ENCODE assay signal across 8 cellular contexts in the genomic region with DNA sequence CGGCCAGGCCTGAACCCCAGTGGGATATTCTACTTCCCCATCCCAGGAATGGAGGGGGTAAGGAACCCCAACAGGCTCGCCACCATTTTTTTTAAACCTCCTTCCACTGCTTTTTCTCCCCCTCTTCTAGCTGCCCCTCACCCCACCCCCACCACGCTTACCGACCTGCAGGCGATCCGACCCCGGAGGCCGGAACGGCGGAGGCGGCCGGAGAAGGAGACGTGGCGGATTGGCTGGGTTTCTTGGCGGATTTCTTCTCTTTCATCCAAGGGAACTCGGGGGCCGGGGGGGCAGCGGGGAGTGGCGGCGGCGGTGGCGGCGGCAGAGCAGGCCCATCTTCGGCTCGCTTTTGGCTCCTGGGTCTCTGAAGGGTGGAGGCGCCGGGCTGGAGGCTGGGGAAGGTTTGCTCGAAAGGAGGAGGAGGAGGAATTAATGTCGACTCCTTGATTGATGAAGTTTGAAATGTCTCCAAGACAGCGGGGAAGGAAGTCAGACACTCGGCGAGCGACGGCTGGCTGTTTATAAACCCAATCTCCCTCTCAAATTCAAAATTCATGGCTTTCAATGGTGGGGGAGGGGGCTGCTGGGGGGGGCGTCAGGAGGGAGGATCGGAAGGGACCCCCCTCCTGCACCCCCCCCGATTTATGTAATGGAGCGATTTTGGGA. TPM values are rescaled to one million over a fixed set of nuclear protein-coding genes. Genes with fewer than 3 reads are reported as not detected.
DNase-seq lines count a peak whose midpoint lies in the region; ATAC-seq and TF ChIP-seq lines count a peak whose summit lies in the region.

No MANE protein-coding gene starts in this region.

- CTCF ChIA-PET in activated CD4-positive, alpha-beta memory T cell treated with anti-CD3 and anti-CD28 coated beads, Interleukin-2, amount 10 ng/mL, durations not matched to agents 7 days and 5 days (lab: Charles Lee), result interaction anchor here (1.1 to 1.7 kb wide), 2 partner anchors 49 to 52 kb away, joined by 3 to 5 read pairs; no protein-coding TSS in a partner anchor

- under 1% methylated on average over 21 of the region's 38 CpGs for WGBS in esophagus muscularis mucosa

- no peaks in the 10 kb centered on the region for H3K9me3 Mint-ChIP-seq in activated CD4-positive, alpha-beta memory T cell treated with anti-CD3 and anti-CD28 coated beads, Interleukin-2, amount 10 ng/mL, durations not matched to agents 7 days and 5 days

- H3K36me3 ChIP-seq in esophagus muscularis mucosa, result no peaks in the 10 kb centered on the region
- H3K36me3 ChIP-seq in neural cell (ENCODE audit: insufficient read depth, low read length), result no peaks in the 10 kb centered on the region
- no peaks in the 10 kb centered on the region; the same call in 1 of the 2 replicates for H3K36me3 ChIP-seq in WERI-Rb-1

- POLR2A ChIA-PET in activated CD4-positive, alpha-beta memory T cell treated with anti-CD3 and anti-CD28 coated beads, Interleukin-2, amount 10 ng/mL, durations not matched to agents 7 days and 5 days (lab: Charles Lee), result interaction anchor here (0.7 to 2.4 kb wide), 6 partner anchors 11 to 896 kb away, joined by 3 to 15 read pairs (median 3); partner anchors contain the start of gene HOXB4

- ATAC-seq in HG02870 (IDR thresholded peaks at IDR 0.05; ENCODE audit: unreplicated experiment) (no peak), GM18511 (IDR thresholded peaks at IDR 0.05; ENCODE audit: unreplicated experiment) (no peak)

- H3K4me1 ChIP-seq in esophagus muscularis mucosa, result peaks cover 42 to 65% (median 63%) of the 10 kb centered on the region in 4 donors

- intact Hi-C loops in esophagus muscularis mucosa (cut with DNase I), result no loop called here

- H3K36me3 Mint-ChIP-seq in activated CD4-positive, alpha-beta memory T cell treated with anti-CD3 and anti-CD28 coated beads, Interleukin-2, amount 10 ng/mL, durations not matched to agents 7 days and 5 days (ENCODE audit: low read depth), result peaks cover 21% of the 10 kb centered on the region

- H3K9me2 ChIP-seq in neural cell (ENCODE audit: insufficient read depth, low read length), result no peaks in the 10 kb centered on the region

- TF ChIP-seq POLR2A in esophagus muscularis mucosa (IDR thresholded peaks at IDR 0.05; ENCODE audit: low read depth), result no peak

- peak overlapping the region; percentile 79 to 89 (median 80) for H3K4me3 ChIP-seq in esophagus muscularis mucosa
- H3K4me3 ChIP-seq in neural cell (ENCODE audit: low read length), result no peak overlapping the region
- no peak overlapping the region for H3K4me3 ChIP-seq in WERI-Rb-1 (ENCODE audit: low read depth, low read length)

- no peak overlapping the region for H2AFZ ChIP-seq in neural cell (ENCODE audit: low read depth, low read length)

- H3F3A ChIP-seq in neural cell (ENCODE audit: insufficient read depth, low read length, poor library complexity, severe bottlenecking), result no peaks in the 10 kb centered on the region

- peak; percentile 61 for DNase-seq in stimulated activated CD4-positive, alpha-beta T cell treated with anti-CD3 and anti-CD28 coated beads, Interleukin-15, amount 100 ng/mL, for 24 hours
- DNase-seq in stimulated activated CD4-positive, alpha-beta T cell treated with anti-CD3 and anti-CD28 coated beads, Interleukin-12 subunit alpha, Interleukin-12 subunit beta, amount 100 ng/mL, for 4 hours, result no peak
- DNase-seq in activated CD4-positive, alpha-beta memory T cell treated with anti-CD3 and anti-CD28 coated beads, Interleukin-2, amount 10 ng/mL, durations not matched to agents 7 days and 5 days, result peak; percentile 42
- DNase-seq in esophagus muscularis mucosa (ENCODE audit: extremely low spot score) (peak; percentile 98), WERI-Rb-1 (no peak)

- H3K27ac ChIP-seq in esophagus muscularis mucosa (replicated peaks in 1 of 4), result peak overlapping the region; percentile 91 to 97 (median 96)
- H3K27ac ChIP-seq in neural cell (ENCODE audit: low read length), result no peak overlapping the region
- no peak overlapping the region for H3K27ac ChIP-seq in WERI-Rb-1

- no peak overlapping the region for H3K9ac ChIP-seq in neural cell (ENCODE audit: low read length)

- no peak for TF ChIP-seq RAD21 in neural cell (conservative IDR thresholded peaks at IDR 0.05)

- peak overlapping the region; percentile 89 for H3K27ac Mint-ChIP-seq in activated CD4-positive, alpha-beta memory T cell treated with anti-CD3 and anti-CD28 coated beads, Interleukin-2, amount 10 ng/mL, durations not matched to agents 7 days and 5 days

- peaks cover 60% of the 10 kb centered on the region for H3K4me1 Mint-ChIP-seq in activated CD4-positive, alpha-beta memory T cell treated with anti-CD3 and anti-CD28 coated beads, Interleukin-2, amount 10 ng/mL, durations not matched to agents 7 days and 5 days

- H3K27me3 Mint-ChIP-seq in activated CD4-positive, alpha-beta memory T cell treated with anti-CD3 and anti-CD28 coated beads, Interleukin-2, amount 10 ng/mL, durations not matched to agents 7 days and 5 days, result peaks cover 31% of the 10 kb centered on the region

- no peaks in the 10 kb centered on the region for H3K9me3 ChIP-seq in esophagus muscularis mucosa
- no peaks in the 10 kb centered on the region for H3K9me3 ChIP-seq in neural cell (ENCODE audit: low read length)
- peaks cover 8% of the 10 kb centered on the region for H3K9me3 ChIP-seq in WERI-Rb-1 (ENCODE audit: severe bottlenecking)

- TF ChIP-seq EP300 in esophagus muscularis mucosa (IDR thresholded peaks at IDR 0.05), result no peak
- TF ChIP-seq EP300 in neural cell (conservative IDR thresholded peaks at IDR 0.05; ENCODE audit: poor library complexity, severe bottlenecking), result no peak

- no peaks in the 10 kb centered on the region for H4K20me1 ChIP-seq in neural cell (ENCODE audit: insufficient read depth)

- H3K27me3 ChIP-seq in esophagus muscularis mucosa (no peaks in the 10 kb centered on the region), neural cell (ENCODE audit: insufficient read depth, low read depth, low read length) (peaks cover 100% of the 10 kb centered on the region), WERI-Rb-1 (ENCODE audit: insufficient read depth, low read depth, severe bottlenecking) (peaks cover 95% of the 10 kb centered on the region)

- H3K4me3 Mint-ChIP-seq in activated CD4-positive, alpha-beta memory T cell treated with anti-CD3 and anti-CD28 coated beads, Interleukin-2, amount 10 ng/mL, durations not matched to agents 7 days and 5 days, result peak overlapping the region; percentile 89

- no peaks in the 10 kb centered on the region for H3K79me2 ChIP-seq in neural cell (replicated peaks; ENCODE audit: insufficient read depth, low read length)

- TF ChIP-seq CTCF in esophagus muscularis mucosa (IDR thresholded peaks at IDR 0.05) (peak in 1 of 3 experiments; percentile 14), neural cell (IDR thresholded peaks at IDR 0.05; ENCODE audit: poor library complexity, severe bottlenecking) (no peak), WERI-Rb-1 (IDR thresholded peaks at IDR 0.05; ENCODE audit: low read depth, low read length) (no peak)

- no peak overlapping the region for H3K4me2 ChIP-seq in neural cell (ENCODE audit: low read length)

TF ChIP-seq in neural cell, 6 proteins besides CTCF, POLR2A, EP300 and RAD21:
- no peak for TF ChIP-seq SMC3 (conservative IDR thresholded peaks at IDR 0.05; ENCODE audit: poor library complexity)
- TF ChIP-seq EZH2 (IDR thresholded peaks at IDR 0.05; ENCODE audit: borderline replicate concordance, insufficient read depth, low read length, poor library complexity, severe bottlenecking), result peak; percentile 48

RNA-seq across cellular contexts. Expression of gene HOXB2, which starts 0.4 kb away (rescaled TPM):
- total RNA-seq in activated CD4-positive, alpha-beta memory T cell treated with anti-CD3 and anti-CD28 coated beads, Interleukin-2, amount 10 ng/mL, durations not matched to agents 7 days and 5 days, result 10 to 100 TPM; 20.3 to 20.9 TPM
- total RNA-seq in esophagus muscularis mucosa, result 10 to 100 TPM; 36.3 to 86.4 (median 63.4) TPM
- not detected in 2 replicates for polyA plus RNA-seq in neural cell
- not detected in 2 replicates for polyA minus RNA-seq in neural cell

RNA-seq across cellular contexts. Expression of gene HOXB1, which starts 13.7 kb away (rescaled TPM):
- not detected for total RNA-seq in activated CD4-positive, alpha-beta memory T cell treated with anti-CD3 and anti-CD28 coated beads, Interleukin-2, amount 10 ng/mL, durations not matched to agents 7 days and 5 days
- total RNA-seq in esophagus muscularis mucosa, result not detected
- not detected in 2 replicates for polyA plus RNA-seq in neural cell
- not detected in 2 replicates for polyA minus RNA-seq in neural cell

RNA-seq across cellular contexts. Expression of gene HOXB4, which starts 33.7 kb away (rescaled TPM):
- total RNA-seq in activated CD4-positive, alpha-beta memory T cell treated with anti-CD3 and anti-CD28 coated beads, Interleukin-2, amount 10 ng/mL, durations not matched to agents 7 days and 5 days, result 1 to 10 TPM; 6.2 to 7.0 TPM
- 1 to 10 TPM; 3.5 to 8.3 (median 5.0) TPM for total RNA-seq in esophagus muscularis mucosa
- not detected in 2 replicates for polyA plus RNA-seq in neural cell
- not detected in 2 replicates for polyA minus RNA-seq in neural cell

RNA-seq across cellular contexts. Expression of gene HOXB3, which starts 45.6 kb away (rescaled TPM):
- total RNA-seq in activated CD4-positive, alpha-beta memory T cell treated with anti-CD3 and anti-CD28 coated beads, Interleukin-2, amount 10 ng/mL, durations not matched to agents 7 days and 5 days, result 10 to 100 TPM; 10.8 to 12.1 TPM
- total RNA-seq in esophagus muscularis mucosa, result 10 to 100 TPM; 10.8 to 34.9 (median 28.7) TPM
- not detected in 2 replicates for polyA plus RNA-seq in neural cell
- polyA minus RNA-seq in neural cell, result not detected in 2 replicates

RNA-seq across cellular contexts. Expression of gene HOXB5, which starts 49.1 kb away (rescaled TPM):
- under 1 TPM in 1 of 2 experiments, not detected in 1; 0.20 TPM for total RNA-seq in activated CD4-positive, alpha-beta memory T cell treated with anti-CD3 and anti-CD28 coated beads, Interleukin-2, amount 10 ng/mL, durations not matched to agents 7 days and 5 days
- total RNA-seq in esophagus muscularis mucosa, result under 1 TPM; 0.17 to 0.83 (median 0.36) TPM
- not detected in 2 replicates for polyA plus RNA-seq in neural cell
- polyA minus RNA-seq in neural cell, result not detected in 2 replicates

Comparison
In these comparisons a context has a peak if more than half of its experiments do, and no peak if none do; other contexts are left out.
1. DNase-seq: peak in stimulated activated CD4-positive, alpha-beta T cell treated with anti-CD3 and anti-CD28 coated beads, Interleukin-15, amount 100 ng/mL, for 24 hours (single experiment), activated CD4-positive, alpha-beta memory T cell treated with anti-CD3 and anti-CD28 coated beads, Interleukin-2, amount 10 ng/mL, durations not matched to agents 7 days and 5 days (single experiment) and esophagus muscularis mucosa (single experiment); none in stimulated activated CD4-positive, alpha-beta T cell treated with anti-CD3 and anti-CD28 coated beads, Interleukin-12 subunit alpha, Interleukin-12 subunit beta, amount 100 ng/mL, for 4 hours (single experiment) and WERI-Rb-1 (single experiment).
2. H3K27ac ChIP-seq: peak in esophagus muscularis mucosa (4 of 4); none in neural cell (single experiment) and WERI-Rb-1 (single experiment).
3. H3K4me3 ChIP-seq: peak in esophagus muscularis mucosa (4 of 4); none in neural cell (single experiment) and WERI-Rb-1 (single experiment).